ENCODE assay signal across 24 cellular contexts in the genomic region with DNA sequence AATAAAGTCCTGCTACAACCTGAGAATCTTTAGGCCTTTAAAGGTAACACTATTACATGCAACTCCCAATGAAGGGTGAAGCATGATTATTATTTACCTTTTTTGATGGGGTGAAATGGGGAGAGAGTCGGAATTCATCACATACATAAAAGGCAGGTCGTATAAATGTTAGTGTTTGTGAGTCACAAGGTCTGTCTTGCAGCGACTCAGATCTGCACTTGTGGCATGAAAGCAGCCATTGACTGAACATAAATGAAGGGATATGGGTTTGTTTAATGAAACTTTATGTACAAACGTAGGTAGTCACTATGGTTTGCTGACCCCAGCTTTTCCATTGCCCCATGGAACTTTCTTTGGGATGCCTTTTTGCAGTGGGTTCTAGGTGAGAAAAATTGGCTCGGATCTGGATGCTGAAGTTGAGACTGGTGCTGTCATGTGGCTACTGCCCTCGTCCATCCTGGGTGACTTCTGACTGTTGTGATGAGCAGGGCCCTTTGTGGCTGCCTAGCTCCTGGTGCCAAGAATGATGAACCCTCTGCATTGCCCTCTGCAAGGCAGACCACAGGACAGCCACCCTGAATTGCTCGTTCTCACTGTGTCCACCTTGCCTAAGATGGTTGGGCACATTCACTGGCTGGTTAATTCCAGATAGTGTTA. TPM values are rescaled to one million over a fixed set of nuclear protein-coding genes. Genes with fewer than 3 reads are reported as not detected.
A peak's percentile ranks its signal among the peaks of the same experiment; 100 is the strongest.
DNase-seq lines count a peak whose midpoint lies in the region; TF ChIP-seq lines count a peak whose summit lies in the region.
"Had no signal": no experiment of that assay in that cellular context is flagged by ENCODE, and none has a peak within 500 bp of the region (broad histone marks: within the 10 kb centered on the region; RNA-seq: fewer than 3 reads in every experiment).

No MANE protein-coding gene starts in this region.

- peak overlapping the region; percentile 2; the same call in 1 of the 2 replicates for H3K14ac ChIP-seq in H9 (ENCODE audit: insufficient read depth, low read length)

- H3K4me3 ChIP-seq in BLaER1 (no peak overlapping the region), astrocyte of the spinal cord (ENCODE audit: low read depth, low read length) (no peak overlapping the region)

- H4K91ac ChIP-seq in H9 (ENCODE audit: insufficient read length, low read depth, low read length) = no peak overlapping the region

- H2BK20ac ChIP-seq in H9 (ENCODE audit: low read depth, low read length, poor library complexity, severe bottlenecking) = no peak overlapping the region

- H3T11ph ChIP-seq in H9 (ENCODE audit: low read length) = no peak overlapping the region

- H3K79me1 ChIP-seq in H9 (ENCODE audit: insufficient read depth, low read depth, low read length, poor library complexity, severe bottlenecking) = no peaks in the 10 kb centered on the region

- TF ChIP-seq CTCF in H9 (conservative IDR thresholded peaks at IDR 0.05) = no peak
- no peak for TF ChIP-seq CTCF in astrocyte of the spinal cord (IDR thresholded peaks at IDR 0.05; ENCODE audit: low read depth, low read length)
- no peak for TF ChIP-seq CTCF in nephron (IDR thresholded peaks at IDR 0.05; ENCODE audit: unreplicated experiment in 3 of 3)

- H3K27ac Mint-ChIP-seq in H9 (no peak overlapping the region), nephron (peak overlapping the region; percentile 18 to 61 (median 37))
- no peak overlapping the region for H3K27ac Mint-ChIP-seq in activated CD4-positive, alpha-beta T cell treated with anti-CD3 and anti-CD28 coated beads, Interleukin-2, amount 10 ng/mL, durations not matched to agents 24 days and 14 days
- H3K27ac Mint-ChIP-seq: CD4-positive, alpha-beta T cell had no signal

- H3K23me2 ChIP-seq in H9 (ENCODE audit: insufficient read length, low read depth, low read length, poor library complexity, severe bottlenecking) = no peaks in the 10 kb centered on the region

- H3K18ac ChIP-seq in H9 (ENCODE audit: insufficient read length, low read depth, low read length) = no peak overlapping the region

- no peak overlapping the region for H3K9ac ChIP-seq in BLaER1
- no peak overlapping the region for H3K9ac ChIP-seq in H9 (ENCODE audit: extremely low read depth, insufficient read length, low read length)

- no peak overlapping the region for H2BK5ac ChIP-seq in H9 (ENCODE audit: insufficient read length, low read length)

- H3K36me3 Mint-ChIP-seq in H9 (ENCODE audit: insufficient read depth in 1 of 3, low read depth in 3 of 3) (no peaks in the 10 kb centered on the region), nephron (ENCODE audit: low read depth) (no peaks in the 10 kb centered on the region)
- H3K36me3 Mint-ChIP-seq in activated CD4-positive, alpha-beta T cell treated with anti-CD3 and anti-CD28 coated beads, Interleukin-2, amount 10 ng/mL, durations not matched to agents 24 days and 14 days (ENCODE audit: low read depth) = no peaks in the 10 kb centered on the region

- no peak overlapping the region for H4K5ac ChIP-seq in H9 (ENCODE audit: insufficient read length, low read depth, low read length)

- H3K27ac ChIP-seq in BLaER1 (no peak overlapping the region), H9 (ENCODE audit: insufficient read length, low read depth, low read length) (no peak overlapping the region)

- H3K4me1 Mint-ChIP-seq in H9 = peaks cover 2 to 12% of the 10 kb centered on the region in 2 experiments; a peak in 2 of 4 replicates
- peaks cover 16% of the 10 kb centered on the region for H3K4me1 Mint-ChIP-seq in nephron
- H3K4me1 Mint-ChIP-seq in activated CD4-positive, alpha-beta T cell treated with anti-CD3 and anti-CD28 coated beads, Interleukin-2, amount 10 ng/mL, durations not matched to agents 24 days and 14 days = peaks cover 16% of the 10 kb centered on the region

- H2AK5ac ChIP-seq in H9 (ENCODE audit: insufficient read length, low read length) = no peak overlapping the region

- in situ Hi-C loops in astrocyte of the spinal cord (cut with HindIII; ENCODE audit: low sequenced_read_pairs) = no loop called here

- H3K27me3 Mint-ChIP-seq in H9 (ENCODE audit: low read depth) = peaks cover 80% of the 10 kb centered on the region
- no peaks in the 10 kb centered on the region for H3K27me3 Mint-ChIP-seq in nephron (ENCODE audit: low read depth)
- H3K27me3 Mint-ChIP-seq in activated CD4-positive, alpha-beta T cell treated with anti-CD3 and anti-CD28 coated beads, Interleukin-2, amount 10 ng/mL, durations not matched to agents 24 days and 14 days = peaks cover 18% of the 10 kb centered on the region
- H3K27me3 Mint-ChIP-seq: CD4-positive, alpha-beta T cell had no signal

- H3K9me3 ChIP-seq in BLaER1 (no peaks in the 10 kb centered on the region), H9 (ENCODE audit: control insufficient read depth, low read depth, low read length) (no peaks in the 10 kb centered on the region)
- H3K9me3 ChIP-seq: BE2C, Caco-2 had no signal

- H3K27me3 ChIP-seq in BLaER1 (no peaks in the 10 kb centered on the region), H9 (ENCODE audit: insufficient read depth, low read length) (peaks cover 6% of the 10 kb centered on the region; the same call in 1 of the 2 replicates)

- no peak overlapping the region for H2BK12ac ChIP-seq in H9 (ENCODE audit: insufficient read length, low read depth, low read length)

- DNase-seq in H9 (no peak), astrocyte of the spinal cord (ENCODE audit: low read depth, low spot score) (peak; percentile 13), AG08396 (ENCODE audit: low spot score) (no peak), medulla oblongata (ENCODE audit: extremely low spot score) (no peak), GM19240 (ENCODE audit: insufficient read length, low spot score) (no peak)
- DNase-seq in activated CD4-positive, alpha-beta T cell treated with anti-CD3 and anti-CD28 coated beads, Interleukin-2, amount 10 ng/mL, durations not matched to agents 24 days and 14 days = no peak
- DNase-seq: BE2C; Caco-2; CD4-positive, alpha-beta T cell; DMS 273 treated with DMSO at 0.1 percent for 48 hours; DMS79 treated with DMSO at 0.1 percent for 48 hours; NCI-H1105 treated with DMSO at 0.1 percent for 48 hours; NCI-H2081; NCI-H2171; NCI-H345; NCI-H524; NCI-H774; NK-92 treated with Interleukin-12 subunit alpha and Interleukin-12 subunit beta, amount 100 ng/mL, for 24 hours had no signal

- H4K20me1 ChIP-seq in BLaER1 (no peaks in the 10 kb centered on the region), H9 (ENCODE audit: control insufficient read depth, insufficient read depth, insufficient read length) (no peaks in the 10 kb centered on the region)

- H3K4me2 ChIP-seq in BLaER1 (peak overlapping the region; percentile 17), H9 (ENCODE audit: insufficient read depth, insufficient read length, low read length) (no peak overlapping the region)

- H3K36me3 ChIP-seq in BLaER1 = no peaks in the 10 kb centered on the region
- H3K36me3 ChIP-seq: BE2C had no signal

- intact Hi-C loops in activated CD4-positive, alpha-beta T cell treated with anti-CD3 and anti-CD28 coated beads, Interleukin-2, amount 10 ng/mL, durations not matched to agents 24 days and 14 days (cut with micrococcal nuclease) = no loop called here

- H3K4me1 ChIP-seq in BLaER1 = peaks cover 26% of the 10 kb centered on the region
- no peaks in the 10 kb centered on the region for H3K4me1 ChIP-seq in H9 (ENCODE audit: insufficient read depth, low read length)
- H3K4me1 ChIP-seq: BE2C, Caco-2 had no signal

- no peak overlapping the region for H3K56ac ChIP-seq in H9 (ENCODE audit: insufficient read length, low read depth, low read length)

- no peak overlapping the region for H3K4ac ChIP-seq in H9 (ENCODE audit: low read depth, low read length)

- H2BK120ac ChIP-seq in H9 (ENCODE audit: low read depth, low read length, poor library complexity, severe bottlenecking) = no peak overlapping the region

- H4K8ac ChIP-seq in H9 (replicated peaks; ENCODE audit: insufficient read length, low read depth, low read length) = no peak overlapping the region

- no CpG with 5 or more reads among the region's 7 CpGs for WGBS in H9 (ENCODE audit: extremely low coverage, insufficient read length, low lambda C conversion rate)

- no peak overlapping the region for H3K4me3 Mint-ChIP-seq in H9
- H3K4me3 Mint-ChIP-seq in nephron = peak overlapping the region in 1 of 3 experiments; percentile 38
- H3K4me3 Mint-ChIP-seq in activated CD4-positive, alpha-beta T cell treated with anti-CD3 and anti-CD28 coated beads, Interleukin-2, amount 10 ng/mL, durations not matched to agents 24 days and 14 days = no peak overlapping the region
- H3K4me3 Mint-ChIP-seq: CD4-positive, alpha-beta T cell had no signal

- H3K23ac ChIP-seq in H9 (ENCODE audit: insufficient read length, low read depth, low read length) = no peak overlapping the region

- H2BK15ac ChIP-seq in H9 (ENCODE audit: low read depth, low read length) = no peak overlapping the region

- no peaks in the 10 kb centered on the region; a peak in 1 of 5 replicates for H3K9me3 Mint-ChIP-seq in H9
- H3K9me3 Mint-ChIP-seq in nephron = no peaks in the 10 kb centered on the region
- H3K9me3 Mint-ChIP-seq in activated CD4-positive, alpha-beta T cell treated with anti-CD3 and anti-CD28 coated beads, Interleukin-2, amount 10 ng/mL, durations not matched to agents 24 days and 14 days = no peaks in the 10 kb centered on the region
- H3K9me3 Mint-ChIP-seq: CD4-positive, alpha-beta T cell had no signal

- H3K79me2 ChIP-seq in H9 (ENCODE audit: insufficient read depth, low read length) = no peaks in the 10 kb centered on the region

- no peak overlapping the region for H2AFZ ChIP-seq in H9 (ENCODE audit: low read length)

RNA-seq across cellular contexts. Expression of a gene that starts 11.2 kb away (rescaled TPM):
- not detected in 2 replicates for total RNA-seq in H9 (2021)
- total RNA-seq in activated CD4-positive, alpha-beta T cell treated with anti-CD3 and anti-CD28 coated beads, Interleukin-2, amount 10 ng/mL, durations not matched to agents 24 days and 14 days = not detected in 2 replicates
- total RNA-seq: CD4-positive, alpha-beta T cell; H1; OCI-LY7; Right ventricle myocardium inferior; SK-MEL-5 had no signal

Comparison
In these comparisons a context has a peak if more than half of its experiments do, and no peak if none do; other contexts are left out.
1. H3K27ac Mint-ChIP-seq: peak in nephron (3 of 3); none in H9 (0 of 3) and activated CD4-positive, alpha-beta T cell treated with anti-CD3 and anti-CD28 coated beads, Interleukin-2, amount 10 ng/mL, durations not matched to agents 24 days and 14 days (single experiment).